In the genomic region with DNA sequence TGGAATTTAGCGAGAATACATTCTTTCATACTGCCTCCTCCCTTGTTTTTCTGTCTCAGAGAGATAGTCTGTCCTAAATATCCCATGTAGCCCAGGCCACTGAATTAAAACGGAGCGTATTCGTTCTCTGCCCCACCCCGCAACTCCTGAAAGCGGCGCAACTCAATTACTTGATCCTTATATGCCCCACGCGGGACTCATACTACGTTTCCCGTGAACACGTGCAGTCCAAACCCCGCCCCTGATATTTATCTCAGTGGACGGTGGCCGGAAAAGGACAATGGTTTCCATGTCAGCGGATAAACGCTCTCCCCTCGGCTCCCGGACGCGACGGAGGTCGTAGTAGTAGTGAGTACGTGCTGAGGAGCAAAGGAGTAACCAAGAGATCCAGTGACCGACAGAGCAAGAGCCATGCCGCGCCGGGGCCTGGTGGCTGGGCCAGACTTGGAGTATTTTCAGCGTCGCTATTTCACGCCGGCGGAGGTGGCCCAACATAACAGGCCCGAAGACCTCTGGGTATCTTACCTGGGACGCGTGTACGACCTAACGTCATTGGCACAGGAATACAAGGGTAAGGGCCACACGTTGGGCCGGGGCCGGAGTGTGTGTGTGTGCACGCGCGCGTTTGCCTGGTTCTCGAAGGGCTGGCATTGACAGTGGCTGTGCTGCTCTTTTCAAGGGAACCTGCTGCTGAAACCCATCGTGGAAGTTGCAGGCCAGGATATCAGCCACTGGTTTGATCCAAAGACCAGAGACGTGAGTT, we compare ENCODE assay signal across 1 cellular context.
TF ChIP-seq lines count a peak whose summit lies in the region.

A gene with protein sequence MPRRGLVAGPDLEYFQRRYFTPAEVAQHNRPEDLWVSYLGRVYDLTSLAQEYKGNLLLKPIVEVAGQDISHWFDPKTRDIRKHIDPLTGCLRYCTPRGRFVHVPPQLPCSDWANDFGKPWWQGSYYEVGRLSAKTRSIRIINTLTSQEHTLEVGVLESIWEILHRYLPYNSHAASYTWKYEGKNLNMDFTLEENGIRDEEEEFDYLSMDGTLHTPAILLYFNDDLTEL (plus strand): TSS at position 280 of the 763 bp plus-strand sequence. CDS start 132 bp downstream, at position 412.

TF ChIP-seq in H1, 55 proteins besides CTCF, POLR2A, EP300 and RAD21 (continued from another document):
- TF ChIP-seq FOSL1 (IDR thresholded peaks at IDR 0.05; ENCODE audit: insufficient read depth, low read depth, low read length) (no peak), CEBPB (IDR thresholded peaks at IDR 0.05; ENCODE audit: low read depth, low read length) (no peak; the same call in 1 of the 2 replicates)
